1 cellular context compared by ENCODE assay signal in genomic region chr2:39124000-39124769, GRCh38.
TF ChIP-seq lines count a peak whose summit lies in the region.

No MANE protein-coding gene starts in this region.

TF ChIP-seq in HepG2, 621 proteins besides CTCF, POLR2A, EP300 and RAD21 (continued from another document and continues in another):
- TF ChIP-seq PRDM4 (CRISPR knock-in tag; IDR thresholded peaks at IDR 0.05; ENCODE audit: borderline replicate concordance) (0 out of 2 replicates have a peak, but pooled peaks have one; percentile 52), ZMYM3 (CRISPR knock-in tag; IDR thresholded peaks at IDR 0.05) (peak; percentile 93), ZNF18 (CRISPR knock-in tag; IDR thresholded peaks at IDR 0.05; ENCODE audit: insufficient replicate concordance) (peak; percentile 85), NBN (conservative IDR thresholded peaks at IDR 0.05) (no peak), ZNF513 (CRISPR knock-in tag; conservative IDR thresholded peaks at IDR 0.05) (peak; percentile 7; the same call in 1 of the 2 replicates), ATF3 (CRISPR knock-in tag; IDR thresholded peaks at IDR 0.05) (no peak; the same call in 1 of the 2 replicates), RELA (CRISPR knock-in tag; IDR thresholded peaks at IDR 0.05) (no peak; the same call in none of the 2 replicates), IKZF5 (CRISPR knock-in tag; IDR thresholded peaks at IDR 0.05) (peak; percentile 75; the same call in 1 of the 2 replicates), ZBTB21 (CRISPR knock-in tag; IDR thresholded peaks at IDR 0.05) (peak; percentile 45; the same call in 1 of the 2 replicates), MXI1 (IDR thresholded peaks at IDR 0.05; ENCODE audit: borderline replicate concordance, low read depth, low read length) (peak; percentile 65; the same call in 1 of the 3 replicates), TOPORS (CRISPR knock-in tag; IDR thresholded peaks at IDR 0.05) (peak; percentile 89; the same call in 1 of the 2 replicates), BCL6 (CRISPR knock-in tag; IDR thresholded peaks at IDR 0.05) (peak; percentile 83), CBX5 (CRISPR knock-in tag; IDR thresholded peaks at IDR 0.05; ENCODE audit: borderline replicate concordance) (peak; percentile 98), SRSF9 (IDR thresholded peaks at IDR 0.05; ENCODE audit: borderline replicate concordance, insufficient read depth, low read depth, low read length, poor library complexity, severe bottlenecking) (no peak), ZNF713 (CRISPR knock-in tag; IDR thresholded peaks at IDR 0.05) (no peak), ZNF644 (CRISPR knock-in tag; IDR thresholded peaks at IDR 0.05; ENCODE audit: low read depth) (peak; percentile 57; the same call in 1 of the 2 replicates), AKNA (CRISPR knock-in tag; IDR thresholded peaks at IDR 0.05; ENCODE audit: borderline replicate concordance) (peak; percentile 46; the same call in 1 of the 2 replicates), ZNF615 (CRISPR knock-in tag; IDR thresholded peaks at IDR 0.05; ENCODE audit: borderline replicate concordance) (peak; percentile 78; the same call in 1 of the 2 replicates), ZBTB44 (CRISPR knock-in tag; IDR thresholded peaks at IDR 0.05) (peak; percentile 71), USF2 (IDR thresholded peaks at IDR 0.05; ENCODE audit: low read depth, low read length) (peak; percentile 13; the same call in 1 of the 2 replicates), USF2 (CRISPR knock-in tag; IDR thresholded peaks at IDR 0.05; ENCODE audit: borderline replicate concordance) (peak; percentile 68; the same call in 1 of the 2 replicates), NRL (CRISPR knock-in tag; IDR thresholded peaks at IDR 0.05; ENCODE audit: borderline replicate concordance) (peak; percentile 97), SP1 (IDR thresholded peaks at IDR 0.05) (no peak), SP1 (CRISPR knock-in tag; IDR thresholded peaks at IDR 0.05) (peak; percentile 84), ATRX (CRISPR knock-in tag; IDR thresholded peaks at IDR 0.05; ENCODE audit: borderline replicate concordance) (no peak), TFAP4 (IDR thresholded peaks at IDR 0.05; ENCODE audit: borderline replicate concordance, low read depth) (peak; percentile 31; the same call in 1 of the 2 replicates), MAF1 (CRISPR knock-in tag; IDR thresholded peaks at IDR 0.05; ENCODE audit: borderline replicate concordance) (no peak), ZNF589 (CRISPR knock-in tag; conservative IDR thresholded peaks at IDR 0.05) (0 out of 2 replicates have a peak, but pooled peaks have one; percentile 29), ZBTB37 (CRISPR knock-in tag; IDR thresholded peaks at IDR 0.05) (no peak), HOXA7 (CRISPR knock-in tag; IDR thresholded peaks at IDR 0.05) (no peak), MED8 (CRISPR knock-in tag; IDR thresholded peaks at IDR 0.05; ENCODE audit: insufficient replicate concordance) (peak; percentile 76), CBX1 (IDR thresholded peaks at IDR 0.05; ENCODE audit: low read depth) (peak; percentile 95), SP140L (CRISPR knock-in tag; IDR thresholded peaks at IDR 0.05; ENCODE audit: borderline replicate concordance) (peak; percentile 95), ZNF766 (CRISPR knock-in tag; IDR thresholded peaks at IDR 0.05; ENCODE audit: borderline replicate concordance) (peak; percentile 42; the same call in 1 of the 2 replicates), TARDBP (CRISPR knock-in tag; IDR thresholded peaks at IDR 0.05) (peak; percentile 98), ZGPAT (CRISPR knock-in tag; IDR thresholded peaks at IDR 0.05) (peak; percentile 88)
